In genomic region chr11:17386331-17387084, GRCh38 we compare ENCODE assay signal across 8 cellular contexts.
A peak's percentile ranks its signal among the peaks of the same experiment; 100 is the strongest.
DNase-seq lines count a peak whose midpoint lies in the region; ATAC-seq and TF ChIP-seq lines count a peak whose summit lies in the region.

No MANE protein-coding gene starts in this region.

- no peak overlapping the region for H3K27ac ChIP-seq in HL-60 (replicated peaks)

- H3K4me3 ChIP-seq in HL-60 (replicated peaks; ENCODE audit: insufficient read depth, low read length) (no peak overlapping the region), astrocyte of the spinal cord (ENCODE audit: low read depth, low read length) (no peak overlapping the region)

- ATAC-seq in GM19351 (IDR thresholded peaks at IDR 0.05; ENCODE audit: unreplicated experiment) (peak; percentile 72), HG02840 (IDR thresholded peaks at IDR 0.05; ENCODE audit: low FRiP score, unreplicated experiment) (no peak)

- in situ Hi-C loops in astrocyte of the spinal cord (cut with HindIII; ENCODE audit: low sequenced_read_pairs), result no loop called here

- DNase-seq in COR-L47 (lab: John Stamatoyannopoulos, UW), result peak; percentile 38
- peak; percentile 49 to 67 for DNase-seq in HL-60 (ENCODE audit: low read depth in 1 of 2, low spot score in 1 of 2)
- peak; percentile 79 for DNase-seq in RPMI8226
- DNase-seq in astrocyte of the spinal cord (ENCODE audit: low read depth, low spot score), result peak; percentile 11
- peak; percentile 63 for DNase-seq in iPS-NIHi7 (ENCODE audit: extremely low spot score)
- DNase-seq in stimulated activated CD4-positive, alpha-beta T cell treated with anti-CD3 and anti-CD28 coated beads, Interleukin-2, amount 100 ng/mL, for 4 hours (ENCODE audit: low read depth), result peak; percentile 10

- peaks cover 1% of the 10 kb centered on the region for H3K27me3 ChIP-seq in HL-60 (ENCODE audit: insufficient read depth, poor library complexity, severe bottlenecking)

- TF ChIP-seq CTCF in HL-60 (IDR thresholded peaks at IDR 0.05; ENCODE audit: insufficient read depth, low read length) (peak; percentile 85), astrocyte of the spinal cord (IDR thresholded peaks at IDR 0.05; ENCODE audit: low read depth, low read length) (peak; percentile 66)

Comparison
In these comparisons a context has a peak if more than half of its experiments do, and no peak if none do; other contexts are left out.
1. DNase-seq: peak in every context shown above with its lines; median percentile 79 in RPMI8226; 63 in iPS-NIHi7; 58 in HL-60; 38 in COR-L47; 11 in astrocyte of the spinal cord; 10 in stimulated activated CD4-positive, alpha-beta T cell treated with anti-CD3 and anti-CD28 coated beads, Interleukin-2, amount 100 ng/mL, for 4 hours.